8 cellular contexts compared by ENCODE assay signal in genomic region chr14:92728781-92729364, GRCh38. TPM values are rescaled to one million over a fixed set of nuclear protein-coding genes. Genes with fewer than 3 reads are reported as not detected.
DNase-seq lines count a peak whose midpoint lies in the region; ATAC-seq and TF ChIP-seq lines count a peak whose summit lies in the region.

No MANE protein-coding gene starts in this region.

- H2BK20ac ChIP-seq in H9 (ENCODE audit: low read depth, low read length, poor library complexity, severe bottlenecking): no peak overlapping the region

- H3K4me3 Mint-ChIP-seq in H9: no peak overlapping the region

- H4K8ac ChIP-seq in H9 (replicated peaks; ENCODE audit: insufficient read length, low read depth, low read length): no peak overlapping the region

- H3K27me3 ChIP-seq in H9 (ENCODE audit: insufficient read depth, low read length) (no peaks in the 10 kb centered on the region), gastrocnemius medialis (no peaks in the 10 kb centered on the region)

- peak; percentile 7 for ATAC-seq in left ventricle myocardium superior
- ATAC-seq in Right ventricle myocardium inferior: no peak
- ATAC-seq in activated naive CD4-positive, alpha-beta T cell treated with anti-CD3 and anti-CD28 coated beads, Interleukin-2, amount 50 U/mL, for 72 hours: peak; percentile 89 to 96
- no peak for ATAC-seq in gastrocnemius medialis

- peaks cover 0 to 12% of the 10 kb centered on the region in 2 donors for H3K9me3 Mint-ChIP-seq in activated naive CD4-positive, alpha-beta T cell treated with anti-CD3 and anti-CD28 coated beads, Interleukin-2, amount 50 U/mL, for 72 hours
- no peaks in the 10 kb centered on the region for H3K9me3 Mint-ChIP-seq in H9

- no peaks in the 10 kb centered on the region for H3K23me2 ChIP-seq in H9 (ENCODE audit: insufficient read length, low read depth, low read length, poor library complexity, severe bottlenecking)

- H2BK5ac ChIP-seq in H9 (ENCODE audit: insufficient read length, low read length): no peak overlapping the region

- no peak overlapping the region for H4K91ac ChIP-seq in H9 (ENCODE audit: insufficient read length, low read depth, low read length)

- TF ChIP-seq POLR2A in gastrocnemius medialis (IDR thresholded peaks at IDR 0.05): no peak

- no peak overlapping the region for H3K27ac ChIP-seq in H9 (ENCODE audit: insufficient read length, low read depth, low read length)
- H3K27ac ChIP-seq in gastrocnemius medialis: no peak overlapping the region

- no peaks in the 10 kb centered on the region for H3K27me3 Mint-ChIP-seq in H9 (ENCODE audit: low read depth)

- intact Hi-C loops in left ventricle myocardium superior (cut with micrococcal nuclease): no loop called here
- intact Hi-C loops in Right ventricle myocardium inferior (cut with DNase I): no loop called here
- intact Hi-C loops in gastrocnemius medialis (cut with DNase I; ENCODE audit: low total_unique reads): no loop called here

- H3T11ph ChIP-seq in H9 (ENCODE audit: low read length): no peak overlapping the region

- no peaks in the 10 kb centered on the region for H3K9me3 ChIP-seq in H9 (ENCODE audit: control insufficient read depth, low read depth, low read length)
- H3K9me3 ChIP-seq in gastrocnemius medialis: no peaks in the 10 kb centered on the region

- H3K9ac ChIP-seq in H9 (ENCODE audit: extremely low read depth, insufficient read length, low read length): no peak overlapping the region

- H3K4me1 Mint-ChIP-seq in H9: peaks cover 0 to 3% of the 10 kb centered on the region in 2 experiments; a peak in 2 of 4 replicates

- H3K4ac ChIP-seq in H9 (ENCODE audit: low read depth, low read length): no peak overlapping the region

- H3K56ac ChIP-seq in H9 (ENCODE audit: insufficient read length, low read depth, low read length): no peak overlapping the region

- peak overlapping the region in 1 of 2 donors; percentile 93 for H3K27ac Mint-ChIP-seq in activated naive CD4-positive, alpha-beta T cell treated with anti-CD3 and anti-CD28 coated beads, Interleukin-2, amount 50 U/mL, for 72 hours
- no peak overlapping the region for H3K27ac Mint-ChIP-seq in H9

- no peak overlapping the region for H3K4me2 ChIP-seq in H9 (ENCODE audit: insufficient read depth, insufficient read length, low read length)

- no peaks in the 10 kb centered on the region for H3K79me2 ChIP-seq in H9 (ENCODE audit: insufficient read depth, low read length)

- no peak overlapping the region for H2AK5ac ChIP-seq in H9 (ENCODE audit: insufficient read length, low read length)

- DNase-seq in left ventricle myocardium superior: no peak
- no peak for DNase-seq in Right ventricle myocardium inferior (ENCODE audit: missing footprints)
- DNase-seq in HT1080 (ENCODE audit: low read depth): peak; percentile 91
- DNase-seq in activated naive CD4-positive, alpha-beta T cell treated with anti-CD3 and anti-CD28 coated beads, Interleukin-2, amount 50 U/mL, for 72 hours (ENCODE audit: low spot score in 2 of 2): peak in 1 of 2 donors; percentile 52
- peak; percentile 23 for DNase-seq in stimulated activated CD4-positive, alpha-beta T cell treated with anti-CD3 and anti-CD28 coated beads, Interleukin-12 subunit alpha, Interleukin-12 subunit beta, amount 100 ng/mL, for 4 hours
- DNase-seq in NCI-H526 (lab: John Stamatoyannopoulos, UW): no peak
- DNase-seq in H9: no peak
- DNase-seq in gastrocnemius medialis: no peak

- H3K36me3 ChIP-seq in gastrocnemius medialis: peaks cover 0 to 20% of the 10 kb centered on the region in 2 donors

- H2AFZ ChIP-seq in H9 (ENCODE audit: low read length): no peak overlapping the region

- TF ChIP-seq CTCF in H9 (conservative IDR thresholded peaks at IDR 0.05): no peak
- TF ChIP-seq CTCF in gastrocnemius medialis (IDR thresholded peaks at IDR 0.05 in 4 of 5, conservative IDR thresholded peaks at IDR 0.05 in 1 of 5): no peak

- H2BK15ac ChIP-seq in H9 (ENCODE audit: low read depth, low read length): no peak overlapping the region

- no peak overlapping the region for H4K5ac ChIP-seq in H9 (ENCODE audit: insufficient read length, low read depth, low read length)

- H3K4me1 ChIP-seq in H9 (ENCODE audit: insufficient read depth, low read length) (no peaks in the 10 kb centered on the region), gastrocnemius medialis (peaks cover 0 to 12% of the 10 kb centered on the region in 2 donors)

- no peak overlapping the region for H3K18ac ChIP-seq in H9 (ENCODE audit: insufficient read length, low read depth, low read length)

- no peak overlapping the region for H2BK120ac ChIP-seq in H9 (ENCODE audit: low read depth, low read length, poor library complexity, severe bottlenecking)

- H3K23ac ChIP-seq in H9 (ENCODE audit: insufficient read length, low read depth, low read length): no peak overlapping the region

- H2BK12ac ChIP-seq in H9 (ENCODE audit: insufficient read length, low read depth, low read length): no peak overlapping the region

- H3K79me1 ChIP-seq in H9 (ENCODE audit: insufficient read depth, low read depth, low read length, poor library complexity, severe bottlenecking): no peaks in the 10 kb centered on the region

- H3K4me3 ChIP-seq in gastrocnemius medialis: no peak overlapping the region

- in situ Hi-C loops in gastrocnemius medialis (cut with MboI; ENCODE audit: low sequenced_read_pairs in 4 of 4): no loop called here

- WGBS in H9 (ENCODE audit: extremely low coverage, insufficient read length, low lambda C conversion rate): no CpG with 5 or more reads among the region's 8 CpGs

- no peak overlapping the region for H3K14ac ChIP-seq in H9 (ENCODE audit: insufficient read depth, low read length)

- H3K36me3 Mint-ChIP-seq in activated naive CD4-positive, alpha-beta T cell treated with anti-CD3 and anti-CD28 coated beads, Interleukin-2, amount 50 U/mL, for 72 hours: peaks cover 14 to 17% of the 10 kb centered on the region in 2 donors
- peaks cover 26 to 41% (median 41%) of the 10 kb centered on the region in 3 experiments for H3K36me3 Mint-ChIP-seq in H9 (ENCODE audit: insufficient read depth in 1 of 3, low read depth in 3 of 3)

- no peaks in the 10 kb centered on the region for H4K20me1 ChIP-seq in H9 (ENCODE audit: control insufficient read depth, insufficient read depth, insufficient read length)

RNA-seq across cellular contexts. Expression of gene LGMN, which starts 19.6 kb away (rescaled TPM):
- total RNA-seq in left ventricle myocardium superior (100.0 TPM), Right ventricle myocardium inferior (122 TPM), H9 (2021) (55.0 and 55.3 TPM in 2 replicates), gastrocnemius medialis (10 to 100 TPM; 53.5 to 78.5 (median 62.8) TPM)
- 26.5 and 29.5 TPM in 2 replicates for total RNA-seq in HT1080 (2014; rRNA removed; shearing (Covaris generic))
- 19.5 and 20.5 TPM in 2 replicates for polyA plus RNA-seq in HT1080 (2015; cell fraction: cytosol; rRNA removed)
- 43.8 and 52.6 TPM in 2 replicates for polyA plus RNA-seq in HT1080 (2015; cell fraction: nucleus; rRNA removed)
- 1 to 10 TPM; 1.2 to 3.8 TPM for total RNA-seq in activated naive CD4-positive, alpha-beta T cell treated with anti-CD3 and anti-CD28 coated beads, Interleukin-2, amount 50 U/mL, for 72 hours

Comparison
In these comparisons a context has a peak if more than half of its experiments do, and no peak if none do; other contexts are left out.
1. ATAC-seq: peak in left ventricle myocardium superior (single experiment) and activated naive CD4-positive, alpha-beta T cell treated with anti-CD3 and anti-CD28 coated beads, Interleukin-2, amount 50 U/mL, for 72 hours (2 of 2); none in Right ventricle myocardium inferior (single experiment) and gastrocnemius medialis (0 of 2).
2. DNase-seq: peak in HT1080 (single experiment) and stimulated activated CD4-positive, alpha-beta T cell treated with anti-CD3 and anti-CD28 coated beads, Interleukin-12 subunit alpha, Interleukin-12 subunit beta, amount 100 ng/mL, for 4 hours (single experiment); none in left ventricle myocardium superior (single experiment), Right ventricle myocardium inferior (single experiment), NCI-H526 (0 of 2), H9 (single experiment) and gastrocnemius medialis (0 of 2).